10 cellular contexts compared by ENCODE assay signal in genomic region chr11:43992834-43993637, GRCh38. TPM values are rescaled to one million over a fixed set of nuclear protein-coding genes. Genes with fewer than 3 reads are reported as not detected.
DNase-seq lines count a peak whose midpoint lies in the region; ATAC-seq, FAIRE-seq and TF ChIP-seq lines count a peak whose summit lies in the region.
"Had no signal": no experiment of that assay in that cellular context is flagged by ENCODE, and none has a peak within 500 bp of the region (broad histone marks: within the 10 kb centered on the region; RNA-seq: fewer than 3 reads in every experiment).

No MANE protein-coding gene starts in this region.

- no peak for TF ChIP-seq POLR2A in esophagus muscularis mucosa (IDR thresholded peaks at IDR 0.05; ENCODE audit: low read depth)

- H3K9me3 ChIP-seq in esophagus muscularis mucosa (no peaks in the 10 kb centered on the region), pancreas (no peaks in the 10 kb centered on the region)

- no peak for FAIRE-seq in pancreas (lab: Jason Lieb, UNC)

- TF ChIP-seq EP300 in esophagus muscularis mucosa (IDR thresholded peaks at IDR 0.05): no peak

- 48% methylated on average over 13 of the region's 14 CpGs for WGBS in esophagus muscularis mucosa
- WGBS in pancreas, 2 donors: 30 to 35% methylated on average over 14 of the region's 14 CpGs

- H3K4me3 ChIP-seq in esophagus muscularis mucosa (peak overlapping the region in 3 of 4 donors; percentile 2 to 30 (median 27)), pancreas (no peak overlapping the region)

- ATAC-seq in pancreas (peak in 3 of 4 donors; percentile 47 to 64 (median 50)), GM18873 (IDR thresholded peaks at IDR 0.05; ENCODE audit: low FRiP score, unreplicated experiment) (no peak), HG02870 (IDR thresholded peaks at IDR 0.05; ENCODE audit: unreplicated experiment) (no peak), HG02884 (IDR thresholded peaks at IDR 0.05; ENCODE audit: unreplicated experiment) (no peak)

- H3K4me1 ChIP-seq in esophagus muscularis mucosa (peaks cover 29 to 45% (median 34%) of the 10 kb centered on the region in 4 donors), pancreas (peaks cover 0 to 2% (median 0%) of the 10 kb centered on the region in 3 donors)

- no peaks in the 10 kb centered on the region for H3K36me3 ChIP-seq in esophagus muscularis mucosa
- no peaks in the 10 kb centered on the region for H3K36me3 ChIP-seq in pancreas

- DNase-seq in DMS53 (lab: John Stamatoyannopoulos, UW): peak; percentile 76
- DNase-seq in NCI-H2107 treated with DMSO at 0.1 percent for 48 hours (lab: John Stamatoyannopoulos, UW; ENCODE audit: unreplicated experiment): peak; percentile 63
- no peak for DNase-seq in esophagus muscularis mucosa (ENCODE audit: extremely low spot score)
- DNase-seq in pancreas: no peak
- no peak for DNase-seq in NCI-H2196 treated with DMSO at 0.1 percent for 48 hours (lab: John Stamatoyannopoulos, UW; ENCODE audit: unreplicated experiment)
- DNase-seq: GF-D8, midbrain had no signal

- TF ChIP-seq CTCF in esophagus muscularis mucosa (IDR thresholded peaks at IDR 0.05) (no peak), pancreas (IDR thresholded peaks at IDR 0.05) (no peak)

- H3K27ac ChIP-seq in esophagus muscularis mucosa (replicated peaks in 1 of 4) (peak overlapping the region; percentile 40 to 72 (median 48)), pancreas (no peak overlapping the region)

- intact Hi-C loops in esophagus muscularis mucosa (cut with DNase I) (no loop called here), pancreas (cut with DNase I) (no loop called here)

- H3K27me3 ChIP-seq in esophagus muscularis mucosa (no peaks in the 10 kb centered on the region), pancreas (no peaks in the 10 kb centered on the region)

RNA-seq across cellular contexts. Expression of gene C11orf96, which starts 50.6 kb away (rescaled TPM):
- total RNA-seq in esophagus muscularis mucosa (100 to 1,000 TPM in 1 of 4 donors, 10 to 100 TPM in 3; 23.3 to 645 (median 96.5) TPM), pancreas (10 to 100 TPM in 3 of 6 donors, 1 to 10 TPM in 3; 3.7 to 45.1 (median 14.0) TPM)
- polyA plus RNA-seq in pancreas: 10 to 100 TPM; 28.4 to 33.1 TPM

RNA-seq across cellular contexts. Expression of gene ACCSL, which starts 54.7 kb away (rescaled TPM):
- total RNA-seq in esophagus muscularis mucosa (not detected), pancreas (not detected)
- polyA plus RNA-seq in pancreas: not detected

Comparison
In these comparisons a context has a peak if more than half of its experiments do, and no peak if none do; other contexts are left out.
1. DNase-seq: peak in DMS53 (single experiment) and NCI-H2107 treated with DMSO at 0.1 percent for 48 hours (single experiment); none in esophagus muscularis mucosa (single experiment), pancreas (0 of 6) and NCI-H2196 treated with DMSO at 0.1 percent for 48 hours (single experiment).
2. H3K27ac ChIP-seq: peak in esophagus muscularis mucosa (4 of 4); none in pancreas (0 of 4).
3. H3K4me3 ChIP-seq: peak in esophagus muscularis mucosa (3 of 4); none in pancreas (0 of 4).
4. ATAC-seq: peak in pancreas (3 of 4); none in GM18873 (single experiment), HG02870 (single experiment) and HG02884 (single experiment).